15 cellular contexts compared by ENCODE assay signal in the genomic region with DNA sequence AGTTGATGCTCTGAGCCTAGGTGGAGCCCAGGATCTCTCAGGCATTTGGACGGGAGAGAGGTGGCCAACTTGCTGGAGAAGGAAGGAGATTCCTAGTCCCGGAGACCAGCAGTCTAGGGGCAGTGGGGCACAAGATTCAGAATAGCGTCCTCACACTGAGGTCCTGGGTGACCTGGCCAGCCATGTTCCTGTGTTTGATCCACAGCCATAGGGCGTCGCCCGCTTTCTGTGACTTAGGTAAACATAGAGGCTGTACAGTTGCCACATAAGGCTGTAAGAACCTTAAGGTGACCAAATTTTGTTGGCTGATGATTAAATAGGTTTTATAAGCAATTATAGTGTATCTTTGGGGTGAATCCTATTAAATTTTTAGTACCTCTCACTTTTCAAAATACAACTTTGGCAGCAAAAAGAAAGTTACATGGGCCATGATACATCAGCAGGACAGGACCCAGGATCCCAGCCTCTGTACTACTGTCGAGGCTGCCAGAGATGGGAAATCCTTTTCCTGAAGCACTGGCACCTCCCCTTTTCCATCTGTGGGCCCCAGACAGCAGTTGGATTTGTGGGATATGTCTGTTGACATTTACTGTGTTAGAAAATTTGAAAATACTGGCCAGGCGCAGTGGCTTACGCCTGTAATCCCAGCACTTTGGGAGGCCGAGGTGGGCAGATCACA. TPM values are rescaled to one million over a fixed set of nuclear protein-coding genes. Genes with fewer than 3 reads are reported as not detected.
DNase-seq lines count a peak whose midpoint lies in the region; ATAC-seq and TF ChIP-seq lines count a peak whose summit lies in the region.
"Had no signal": no experiment of that assay in that cellular context is flagged by ENCODE, and none has a peak within 500 bp of the region (broad histone marks: within the 10 kb centered on the region; RNA-seq: fewer than 3 reads in every experiment).

No MANE protein-coding gene starts in this region.

- no peak overlapping the region for H3K4me3 Mint-ChIP-seq in CD4-positive, CD25-positive, alpha-beta regulatory T cell
- H3K4me3 Mint-ChIP-seq in HFFc6, result no peak overlapping the region
- no peak overlapping the region for H3K4me3 Mint-ChIP-seq in neural crest cell
- H3K4me3 Mint-ChIP-seq: mesothelial cell of epicardium had no signal

- peak overlapping the region; percentile 79 to 92 (median 91) for H3K27ac Mint-ChIP-seq in CD4-positive, CD25-positive, alpha-beta regulatory T cell
- peak overlapping the region; percentile 68; the same call in 1 of the 2 replicates for H3K27ac Mint-ChIP-seq in HFFc6
- peak overlapping the region; percentile 3 for H3K27ac Mint-ChIP-seq in neural crest cell (ENCODE audit: unreplicated experiment)
- H3K27ac Mint-ChIP-seq: activated T-helper 2 cell treated with anti-CD3 and anti-CD28 coated beads, Interferon-gamma antibody, Interleukin-2, Interleukin-4, amounts not matched to agents 10 μg/mL and 5 μg/mL and 100 μg/mL, durations not matched to agents 14 hours and 24 hours and 36 hours had no signal

- peaks cover 52% of the 10 kb centered on the region for H3K4me1 ChIP-seq in CD4-positive, CD25-positive, alpha-beta regulatory T cell (ENCODE audit: control insufficient read depth, insufficient read depth, low read length, poor library complexity, severe bottlenecking)

- ATAC-seq in CD4-positive, CD25-positive, alpha-beta regulatory T cell (ENCODE audit: low read depth in 2 of 2), result no peak
- ATAC-seq in esophagus mucosa (peak; percentile 49), GM21717 (IDR thresholded peaks at IDR 0.05; ENCODE audit: unreplicated experiment) (no peak)

- peaks cover 19 to 77% (median 60%) of the 10 kb centered on the region in 4 donors for H3K4me1 Mint-ChIP-seq in CD4-positive, CD25-positive, alpha-beta regulatory T cell
- peaks cover 24% of the 10 kb centered on the region for H3K4me1 Mint-ChIP-seq in HFFc6 (ENCODE audit: low read depth)
- peaks cover 20% of the 10 kb centered on the region for H3K4me1 Mint-ChIP-seq in neural crest cell

- H3K27ac ChIP-seq in CD4-positive, CD25-positive, alpha-beta regulatory T cell (ENCODE audit: insufficient read depth, low read length, poor library complexity, severe bottlenecking), result no peak overlapping the region
- H3K27ac ChIP-seq in substantia nigra (ENCODE audit: low read depth, low read length, poor library complexity, severe bottlenecking), result no peak overlapping the region
- H3K27ac ChIP-seq: PC-9, vagina had no signal

- H3K9me3 Mint-ChIP-seq in CD4-positive, CD25-positive, alpha-beta regulatory T cell, result peaks cover 0 to 2% (median 0%) of the 10 kb centered on the region in 7 donors
- H3K9me3 Mint-ChIP-seq in HFFc6 (no peaks in the 10 kb centered on the region), neural crest cell (no peaks in the 10 kb centered on the region)
- H3K9me3 Mint-ChIP-seq: activated T-helper 2 cell treated with anti-CD3 and anti-CD28 coated beads, Interferon-gamma antibody, Interleukin-2, Interleukin-4, amounts not matched to agents 10 μg/mL and 5 μg/mL and 100 μg/mL, durations not matched to agents 14 hours and 24 hours and 36 hours; mesothelial cell of epicardium had no signal

- no peaks in the 10 kb centered on the region for H3K27me3 ChIP-seq in CD4-positive, CD25-positive, alpha-beta regulatory T cell (ENCODE audit: control insufficient read depth, insufficient read depth, low read length)
- H3K27me3 ChIP-seq: vagina had no signal

- no peak for TF ChIP-seq CTCF in HFFc6 (IDR thresholded peaks at IDR 0.05)
- TF ChIP-seq CTCF in neural crest cell (conservative IDR thresholded peaks at IDR 0.05), result no peak

- H3K27me3 Mint-ChIP-seq in CD4-positive, CD25-positive, alpha-beta regulatory T cell, result no peaks in the 10 kb centered on the region
- H3K27me3 Mint-ChIP-seq in HFFc6 (ENCODE audit: insufficient read depth) (peaks cover 3% of the 10 kb centered on the region), neural crest cell (ENCODE audit: low read depth) (no peaks in the 10 kb centered on the region)

- H3K36me3 ChIP-seq in CD4-positive, CD25-positive, alpha-beta regulatory T cell (ENCODE audit: control insufficient read depth, insufficient read depth, low read length), result peaks cover 31% of the 10 kb centered on the region

- H3K4me3 ChIP-seq in CD4-positive, CD25-positive, alpha-beta regulatory T cell (ENCODE audit: low read depth, low read length), result no peak overlapping the region
- H3K4me3 ChIP-seq: PC-9, vagina had no signal

- DNase-seq in CD4-positive, CD25-positive, alpha-beta regulatory T cell, result no peak
- no peak for DNase-seq in HFFc6
- DNase-seq in neural crest cell (ENCODE audit: low read depth, low spot score), result no peak
- no peak for DNase-seq in RPMI8226
- DNase-seq in substantia nigra (lab: John Stamatoyannopoulos, UW), result no peak
- DNase-seq: activated CD4-positive, alpha-beta T cell treated with anti-CD3 and anti-CD28 coated beads for 1 hour; KG1; NCI-H1417 treated with DMSO at 0.1 percent for 48 hours; NCI-H510A had no signal

- H3K9me3 ChIP-seq in CD4-positive, CD25-positive, alpha-beta regulatory T cell (ENCODE audit: control insufficient read depth in 2 of 2, low read length in 2 of 2), result no peaks in the 10 kb centered on the region
- H3K9me3 ChIP-seq: vagina had no signal

- H3K36me3 Mint-ChIP-seq in CD4-positive, CD25-positive, alpha-beta regulatory T cell, result peaks cover 33% of the 10 kb centered on the region
- H3K36me3 Mint-ChIP-seq in HFFc6 (ENCODE audit: low read depth), result no peaks in the 10 kb centered on the region; the same call in 1 of the 2 replicates
- peaks cover 3% of the 10 kb centered on the region for H3K36me3 Mint-ChIP-seq in neural crest cell (ENCODE audit: low read depth)

RNA-seq across cellular contexts. Expression of gene TSSK6, which starts 37.5 kb away (rescaled TPM):
- 6.2 TPM for total RNA-seq in CD4-positive, CD25-positive, alpha-beta regulatory T cell
- polyA plus RNA-seq in CD4-positive, CD25-positive, alpha-beta regulatory T cell, result 1 to 10 TPM; 1.6 to 3.0 (median 1.8) TPM
- 1 to 10 TPM in 2 of 6 experiments, under 1 TPM in 4; 0.61 to 1.3 (median 0.92) TPM for total RNA-seq in HFFc6 (2021; fragmentation: NEBNext Ultra II Directional; extraction: Animal tissue kit (Norgen Biotek cat#: 25700))
- 1.4 TPM for total RNA-seq in esophagus mucosa
- total RNA-seq in neural crest cell, result 2.7 and 2.9 TPM in 2 replicates

RNA-seq across cellular contexts. Expression of gene NDUFA13, which starts 38.2 kb away (rescaled TPM):
- 196 TPM for total RNA-seq in CD4-positive, CD25-positive, alpha-beta regulatory T cell
- 100 to 1,000 TPM; 358 to 453 (median 400) TPM for polyA plus RNA-seq in CD4-positive, CD25-positive, alpha-beta regulatory T cell
- total RNA-seq in HFFc6 (2021; fragmentation: NEBNext Ultra II Directional; extraction: Animal tissue kit (Norgen Biotek cat#: 25700)), result 100 to 1,000 TPM; 266 to 393 (median 323) TPM
- total RNA-seq in esophagus mucosa (314 TPM), neural crest cell (371 and 389 TPM in 2 replicates)

RNA-seq across cellular contexts. Expression of gene YJEFN3, which starts 50.9 kb away (rescaled TPM):
- 6.6 TPM for total RNA-seq in CD4-positive, CD25-positive, alpha-beta regulatory T cell
- polyA plus RNA-seq in CD4-positive, CD25-positive, alpha-beta regulatory T cell, result not detected
- total RNA-seq in HFFc6 (2021; fragmentation: NEBNext Ultra II Directional; extraction: Animal tissue kit (Norgen Biotek cat#: 25700)), result 1 to 10 TPM; 1.4 to 2.5 (median 2.0) TPM
- 1.00 TPM for total RNA-seq in esophagus mucosa
- total RNA-seq in neural crest cell, result 15.0 and 18.1 TPM in 2 replicates

Comparison
In these comparisons a context has a peak if more than half of its experiments do, and no peak if none do; other contexts are left out.
1. H3K27ac Mint-ChIP-seq: peak in every context shown above with its lines; median percentile 91 in CD4-positive, CD25-positive, alpha-beta regulatory T cell; 68 in HFFc6; 3 in neural crest cell.